1 cellular context compared by ENCODE assay signal in genomic region chr10:133520193-133520738, GRCh38.
A peak's percentile ranks its signal among the peaks of the same experiment; 100 is the strongest.
TF ChIP-seq lines count a peak whose summit lies in the region.

No MANE protein-coding gene starts in this region.

TF ChIP-seq in K562, 482 proteins besides CTCF, POLR2A, EP300 and RAD21 (continued from another document and continues in another):
- TF ChIP-seq RERE (CRISPR knock-in tag; IDR thresholded peaks at IDR 0.05; ENCODE audit: borderline replicate concordance) (no peak), DLX4 (CRISPR knock-in tag; IDR thresholded peaks at IDR 0.05) (no peak), NBN (IDR thresholded peaks at IDR 0.05; ENCODE audit: low read depth) (no peak), TCFL5 (CRISPR knock-in tag; conservative IDR thresholded peaks at IDR 0.05) (no peak), SIN3B (IDR thresholded peaks at IDR 0.05; ENCODE audit: low read depth) (0 out of 2 replicates have a peak, but pooled peaks have one; percentile 20), MYC (IDR thresholded peaks at IDR 0.05; ENCODE audit: low read depth, low read length) (no peak), MYC (CRISPR knock-in tag; IDR thresholded peaks at IDR 0.05; ENCODE audit: borderline replicate concordance, low read depth) (no peak), MCM3 (IDR thresholded peaks at IDR 0.05) (no peak), NR2F6 (CRISPR knock-in tag; IDR thresholded peaks at IDR 0.05) (no peak), ZNF395 (CRISPR knock-in tag; IDR thresholded peaks at IDR 0.05) (no peak), ZNF511 (CRISPR knock-in tag; IDR thresholded peaks at IDR 0.05) (0 out of 2 replicates have a peak, but pooled peaks have one; percentile 31), ATF2 (CRISPR knock-in tag; IDR thresholded peaks at IDR 0.05) (no peak), HMGXB4 (CRISPR knock-in tag; IDR thresholded peaks at IDR 0.05) (no peak), ARID2 (IDR thresholded peaks at IDR 0.05) (no peak; the same call in 1 of the 2 replicates), NFE2L1 (tag; IDR thresholded peaks at IDR 0.05; ENCODE audit: borderline replicate concordance, low read depth) (no peak), SRSF7 (optimal IDR thresholded peaks at IDR 0.05; ENCODE audit: low read depth, low read length) (no peak), CHD2 (IDR thresholded peaks at IDR 0.05; ENCODE audit: low read depth, low read length) (no peak), RBM14 (IDR thresholded peaks at IDR 0.05; ENCODE audit: borderline replicate concordance, insufficient read depth, low read depth, low read length) (no peak), STAT5B (CRISPR knock-in tag; IDR thresholded peaks at IDR 0.05) (no peak), PRMT5 (CRISPR knock-in tag; IDR thresholded peaks at IDR 0.05) (no peak), USF2 (CRISPR knock-in tag; IDR thresholded peaks at IDR 0.05) (no peak), ZNF175 (CRISPR knock-in tag; IDR thresholded peaks at IDR 0.05; ENCODE audit: low read depth) (no peak), CBX5 (IDR thresholded peaks at IDR 0.05; ENCODE audit: borderline replicate concordance, low read depth) (no peak), SMARCA4 (IDR thresholded peaks at IDR 0.05) (no peak), SMARCE1 (IDR thresholded peaks at IDR 0.05) (no peak; the same call in 1 of the 2 replicates), TBP (optimal IDR thresholded peaks at IDR 0.05; ENCODE audit: low read depth, low read length) (no peak), MYNN (IDR thresholded peaks at IDR 0.05) (no peak), MYNN (CRISPR knock-in tag; IDR thresholded peaks at IDR 0.05) (no peak), ELF2 (CRISPR knock-in tag; IDR thresholded peaks at IDR 0.05) (peak; percentile 74; the same call in 1 of the 2 replicates), ZNF347 (CRISPR knock-in tag; IDR thresholded peaks at IDR 0.05; ENCODE audit: low read depth) (no peak), RNF2 (IDR thresholded peaks at IDR 0.05) (peak; percentile 55; the same call in 1 of the 2 replicates), ZNF146 (CRISPR knock-in tag; IDR thresholded peaks at IDR 0.05; ENCODE audit: unreplicated experiment) (no peak), ZNF584 (CRISPR knock-in tag; IDR thresholded peaks at IDR 0.05; ENCODE audit: low read depth) (no peak)
- TF ChIP-seq, protein P1, sequence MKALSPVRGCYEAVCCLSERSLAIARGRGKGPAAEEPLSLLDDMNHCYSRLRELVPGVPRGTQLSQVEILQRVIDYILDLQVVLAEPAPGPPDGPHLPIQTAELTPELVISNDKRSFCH (CRISPR knock-in tag; IDR thresholded peaks at IDR 0.05), result no peak
- TF ChIP-seq, protein P1 (tag; IDR thresholded peaks at IDR 0.05), result 0 out of 2 replicates have a peak, but pooled peaks have one; percentile 31
- TF ChIP-seq, protein P2, sequence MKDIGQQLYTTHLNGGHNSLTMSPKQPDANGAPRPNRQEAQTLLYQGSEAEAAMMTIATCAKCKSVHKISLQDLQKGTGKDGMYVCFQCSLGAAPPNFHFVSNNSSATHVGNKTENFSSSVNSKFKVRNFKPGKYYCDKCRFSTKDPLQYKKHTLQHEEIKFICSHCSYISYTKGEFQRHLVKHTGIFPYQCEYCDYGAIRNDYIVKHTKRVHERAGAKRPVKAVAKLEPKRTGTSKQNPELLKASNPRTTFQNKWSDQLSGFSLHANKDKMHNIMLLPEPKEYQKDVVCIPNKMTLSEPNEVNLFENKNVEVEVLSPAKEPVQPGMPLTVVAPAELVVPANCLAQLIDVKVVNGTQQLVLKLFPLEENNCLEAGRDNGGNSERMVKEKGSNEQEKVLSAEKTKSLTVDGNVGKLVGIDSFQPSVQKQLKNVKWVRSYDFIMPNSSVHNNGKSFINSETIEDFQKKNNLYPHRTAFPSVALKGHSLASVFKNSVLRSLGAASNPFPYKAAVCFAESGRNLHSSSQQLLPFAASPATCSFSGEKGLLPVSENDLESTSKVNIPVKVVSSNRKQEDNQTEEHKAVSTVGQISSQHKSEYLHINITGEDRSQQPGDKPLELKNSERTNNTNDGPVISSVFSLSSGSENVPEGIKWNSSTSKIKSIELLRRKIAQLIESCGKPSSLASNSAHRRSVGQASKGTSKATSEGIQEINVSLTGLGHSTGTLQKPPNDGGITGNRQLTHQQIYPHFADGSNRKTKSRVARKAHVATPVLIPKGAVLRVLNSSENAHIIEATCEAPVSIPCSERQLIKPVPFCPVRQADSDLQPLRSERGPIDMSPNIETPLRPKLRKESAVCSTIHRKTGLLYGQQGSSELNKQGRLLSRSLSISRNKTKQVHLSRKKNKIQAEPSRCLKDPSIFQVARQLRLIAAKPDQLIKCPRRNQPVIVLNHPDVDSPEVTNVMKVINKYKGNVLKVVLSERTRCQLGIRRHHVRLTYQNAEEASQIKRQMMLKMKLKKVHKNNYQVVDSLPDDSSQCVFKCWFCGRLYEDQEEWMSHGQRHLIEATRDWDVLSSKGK (CRISPR knock-in tag; IDR thresholded peaks at IDR 0.05), result no peak
- TF ChIP-seq, protein P3, sequence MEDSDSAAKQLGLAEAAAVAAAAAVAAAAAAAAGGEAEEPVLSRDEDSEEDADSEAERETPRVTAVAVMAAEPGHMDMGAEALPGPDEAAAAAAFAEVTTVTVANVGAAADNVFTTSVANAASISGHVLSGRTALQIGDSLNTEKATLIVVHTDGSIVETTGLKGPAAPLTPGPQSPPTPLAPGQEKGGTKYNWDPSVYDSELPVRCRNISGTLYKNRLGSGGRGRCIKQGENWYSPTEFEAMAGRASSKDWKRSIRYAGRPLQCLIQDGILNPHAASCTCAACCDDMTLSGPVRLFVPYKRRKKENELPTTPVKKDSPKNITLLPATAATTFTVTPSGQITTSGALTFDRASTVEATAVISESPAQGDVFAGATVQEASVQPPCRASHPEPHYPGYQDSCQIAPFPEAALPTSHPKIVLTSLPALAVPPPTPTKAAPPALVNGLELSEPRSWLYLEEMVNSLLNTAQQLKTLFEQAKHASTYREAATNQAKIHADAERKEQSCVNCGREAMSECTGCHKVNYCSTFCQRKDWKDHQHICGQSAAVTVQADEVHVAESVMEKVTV (CRISPR knock-in tag; IDR thresholded peaks at IDR 0.05), result 0 out of 2 replicates have a peak, but pooled peaks have one; percentile 40
- TF ChIP-seq, protein P4, sequence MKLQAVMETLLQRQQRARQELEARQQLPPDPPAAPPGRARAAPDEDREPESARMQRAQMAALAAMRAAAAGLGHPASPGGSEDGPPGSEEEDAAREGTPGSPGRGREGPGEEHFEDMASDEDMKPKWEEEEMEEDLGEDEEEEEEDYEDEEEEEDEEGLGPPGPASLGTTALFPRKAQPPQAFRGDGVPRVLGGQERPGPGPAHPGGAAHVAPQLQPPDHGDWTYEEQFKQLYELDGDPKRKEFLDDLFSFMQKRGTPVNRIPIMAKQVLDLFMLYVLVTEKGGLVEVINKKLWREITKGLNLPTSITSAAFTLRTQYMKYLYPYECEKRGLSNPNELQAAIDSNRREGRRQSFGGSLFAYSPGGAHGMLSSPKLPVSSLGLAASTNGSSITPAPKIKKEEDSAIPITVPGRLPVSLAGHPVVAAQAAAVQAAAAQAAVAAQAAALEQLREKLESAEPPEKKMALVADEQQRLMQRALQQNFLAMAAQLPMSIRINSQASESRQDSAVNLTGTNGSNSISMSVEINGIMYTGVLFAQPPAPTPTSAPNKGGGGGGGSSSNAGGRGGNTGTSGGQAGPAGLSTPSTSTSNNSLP (IDR thresholded peaks at IDR 0.05; ENCODE audit: borderline replicate concordance, low read depth, low read length), result no peak
- TF ChIP-seq, protein P5, sequence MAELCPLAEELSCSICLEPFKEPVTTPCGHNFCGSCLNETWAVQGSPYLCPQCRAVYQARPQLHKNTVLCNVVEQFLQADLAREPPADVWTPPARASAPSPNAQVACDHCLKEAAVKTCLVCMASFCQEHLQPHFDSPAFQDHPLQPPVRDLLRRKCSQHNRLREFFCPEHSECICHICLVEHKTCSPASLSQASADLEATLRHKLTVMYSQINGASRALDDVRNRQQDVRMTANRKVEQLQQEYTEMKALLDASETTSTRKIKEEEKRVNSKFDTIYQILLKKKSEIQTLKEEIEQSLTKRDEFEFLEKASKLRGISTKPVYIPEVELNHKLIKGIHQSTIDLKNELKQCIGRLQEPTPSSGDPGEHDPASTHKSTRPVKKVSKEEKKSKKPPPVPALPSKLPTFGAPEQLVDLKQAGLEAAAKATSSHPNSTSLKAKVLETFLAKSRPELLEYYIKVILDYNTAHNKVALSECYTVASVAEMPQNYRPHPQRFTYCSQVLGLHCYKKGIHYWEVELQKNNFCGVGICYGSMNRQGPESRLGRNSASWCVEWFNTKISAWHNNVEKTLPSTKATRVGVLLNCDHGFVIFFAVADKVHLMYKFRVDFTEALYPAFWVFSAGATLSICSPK (IDR thresholded peaks at IDR 0.05; ENCODE audit: borderline replicate concordance), result no peak
